Comparison of ENCODE assay signal across 10 cellular contexts in genomic region chr22:39173050-39173706, GRCh38. TPM values are rescaled to one million over a fixed set of nuclear protein-coding genes. Genes with fewer than 3 reads are reported as not detected.
A peak's percentile ranks its signal among the peaks of the same experiment; 100 is the strongest.
DNase-seq lines count a peak whose midpoint lies in the region; ATAC-seq and TF ChIP-seq lines count a peak whose summit lies in the region.
"Had no signal": no experiment of that assay in that cellular context is flagged by ENCODE, and none has a peak within 500 bp of the region (broad histone marks: within the 10 kb centered on the region; RNA-seq: fewer than 3 reads in every experiment).

No MANE protein-coding gene starts in this region.

- H3K27ac ChIP-seq in duodenal mucosa (ENCODE audit: low read depth, low read length) = peak overlapping the region; percentile 64
- H3K27ac ChIP-seq in tibial nerve = peak overlapping the region; percentile 60 to 95 (median 88)
- H3K27ac ChIP-seq: cardiac muscle cell had no signal

- no peak for TF ChIP-seq POLR2A in tibial nerve (IDR thresholded peaks at IDR 0.05)

- no peaks in the 10 kb centered on the region for H3K36me3 Mint-ChIP-seq in activated naive CD4-positive, alpha-beta T cell treated with anti-CD3 and anti-CD28 coated beads, Interleukin-2, amount 10 ng/mL, durations not matched to agents 7 days and 5 days
- no peaks in the 10 kb centered on the region for H3K36me3 Mint-ChIP-seq in naive B cell

- peak overlapping the region; percentile 35 for H3K27ac Mint-ChIP-seq in activated naive CD4-positive, alpha-beta T cell treated with anti-CD3 and anti-CD28 coated beads, Interleukin-2, amount 10 ng/mL, durations not matched to agents 7 days and 5 days
- peak overlapping the region; percentile 69 to 94 (median 89) for H3K27ac Mint-ChIP-seq in naive B cell

- no peak for ATAC-seq in naive B cell (ENCODE audit: low read depth in 2 of 2)
- ATAC-seq: K562 had no signal

- no peak overlapping the region for H3K4me3 Mint-ChIP-seq in activated naive CD4-positive, alpha-beta T cell treated with anti-CD3 and anti-CD28 coated beads, Interleukin-2, amount 10 ng/mL, durations not matched to agents 7 days and 5 days
- peak overlapping the region in 4 of 8 donors; percentile 15 to 70 (median 42) for H3K4me3 Mint-ChIP-seq in naive B cell

- H3K4me1 ChIP-seq in duodenal mucosa (ENCODE audit: control insufficient read depth in 1 of 2, insufficient read depth in 2 of 2, low read length in 2 of 2) = peaks cover 30 to 37% of the 10 kb centered on the region in 2 donors
- peaks cover 3 to 79% (median 62%) of the 10 kb centered on the region in 4 donors for H3K4me1 ChIP-seq in tibial nerve

- no peak overlapping the region for H3K9ac ChIP-seq in duodenal mucosa (ENCODE audit: low read depth in 1 of 2, low read length in 2 of 2)

- H3K9me3 ChIP-seq in duodenal mucosa (ENCODE audit: control insufficient read depth in 1 of 2, low read length in 2 of 2) (no peaks in the 10 kb centered on the region), tibial nerve (no peaks in the 10 kb centered on the region)

- 80 to 82% methylated on average over 16 of the region's 16 CpGs for WGBS in tibial nerve, 2 donors

- peaks cover 51% of the 10 kb centered on the region for H3K4me1 Mint-ChIP-seq in activated naive CD4-positive, alpha-beta T cell treated with anti-CD3 and anti-CD28 coated beads, Interleukin-2, amount 10 ng/mL, durations not matched to agents 7 days and 5 days
- peaks cover 33 to 44% (median 40%) of the 10 kb centered on the region in 3 donors for H3K4me1 Mint-ChIP-seq in naive B cell

- no peak for TF ChIP-seq CTCF in tibial nerve (IDR thresholded peaks at IDR 0.05)

- H3K9me3 Mint-ChIP-seq in activated naive CD4-positive, alpha-beta T cell treated with anti-CD3 and anti-CD28 coated beads, Interleukin-2, amount 10 ng/mL, durations not matched to agents 7 days and 5 days = no peaks in the 10 kb centered on the region
- no peaks in the 10 kb centered on the region for H3K9me3 Mint-ChIP-seq in naive B cell

- DNase-seq in activated naive CD4-positive, alpha-beta T cell treated with anti-CD3 and anti-CD28 coated beads, Interleukin-2, amount 10 ng/mL, durations not matched to agents 7 days and 5 days = no peak
- no peak for DNase-seq in activated naive CD4-positive, alpha-beta T cell treated with anti-CD3 and anti-CD28 coated beads, Interleukin-2, amount 50 U/mL, for 16 hours
- DNase-seq in naive B cell (no peak), tibial nerve (ENCODE audit: low spot score in 2 of 2) (no peak), GM19238 (ENCODE audit: insufficient read length, low spot score) (no peak), NCI-H446 (lab: John Stamatoyannopoulos, UW) (no peak), HuH-7.5 (ENCODE audit: low spot score) (no peak)

- H3K4me3 ChIP-seq in duodenal mucosa (ENCODE audit: low read depth in 1 of 2, low read length in 2 of 2) (no peak overlapping the region), tibial nerve (no peak overlapping the region)
- H3K4me3 ChIP-seq: cardiac muscle cell, K562 had no signal

- H3K27me3 ChIP-seq in duodenal mucosa (ENCODE audit: control insufficient read depth in 1 of 2, insufficient read depth in 2 of 2, low read length in 2 of 2) = peaks cover 8 to 14% of the 10 kb centered on the region in 2 donors
- no peaks in the 10 kb centered on the region for H3K27me3 ChIP-seq in tibial nerve
- H3K27me3 ChIP-seq: cardiac muscle cell had no signal

- no peak for TF ChIP-seq EP300 in tibial nerve (IDR thresholded peaks at IDR 0.05)

- H3K27me3 Mint-ChIP-seq in activated naive CD4-positive, alpha-beta T cell treated with anti-CD3 and anti-CD28 coated beads, Interleukin-2, amount 10 ng/mL, durations not matched to agents 7 days and 5 days = peaks cover 17% of the 10 kb centered on the region
- peaks cover 0 to 7% (median 0%) of the 10 kb centered on the region in 3 donors for H3K27me3 Mint-ChIP-seq in naive B cell

- no peaks in the 10 kb centered on the region for H3K36me3 ChIP-seq in duodenal mucosa (ENCODE audit: control insufficient read depth in 1 of 2, insufficient read depth in 2 of 2, low read length in 2 of 2)
- no peaks in the 10 kb centered on the region for H3K36me3 ChIP-seq in tibial nerve
- H3K36me3 ChIP-seq: cardiac muscle cell had no signal

- CTCF ChIA-PET in activated naive CD4-positive, alpha-beta T cell treated with anti-CD3 and anti-CD28 coated beads, Interleukin-2, amount 10 ng/mL, durations not matched to agents 7 days and 5 days (lab: Charles Lee) = interaction anchor here (0.9 to 7.7 kb wide), 5 partner anchors 131 to 303 kb away, joined by 3 to 134 read pairs (median 12); no protein-coding TSS in a partner anchor

RNA-seq across cellular contexts. Expression of gene CBX7, which starts 20.7 kb away (rescaled TPM):
- 10 to 100 TPM in 5 of 6 donors, 1 to 10 TPM in 1; 9.9 to 38.5 (median 21.7) TPM for polyA plus RNA-seq in naive B cell (ENCODE audit: low read depth in 6 of 6)
- total RNA-seq in tibial nerve = 100 to 1,000 TPM; 189 to 264 (median 206) TPM
